In the genomic region with DNA sequence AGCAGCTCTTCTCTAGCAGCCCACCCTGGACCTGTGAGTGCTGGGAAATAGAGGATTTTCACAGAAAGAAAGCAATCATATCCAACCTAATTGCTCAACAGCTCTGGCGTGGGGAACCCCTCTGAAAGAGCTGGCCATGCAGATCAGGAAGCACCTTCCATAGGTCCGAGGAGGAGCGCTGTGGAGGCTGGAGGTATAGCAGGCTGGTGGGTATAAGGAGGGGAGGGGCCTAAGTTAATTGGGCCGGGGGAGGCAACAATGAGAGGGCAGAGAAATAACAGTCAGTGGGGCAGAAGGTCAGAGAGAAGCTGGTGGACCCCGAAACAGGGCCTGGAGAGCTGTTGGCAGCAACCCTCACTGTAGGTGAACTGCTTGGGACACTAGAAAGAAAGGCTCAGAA, we compare ENCODE assay signal across 2 cellular contexts.
TF ChIP-seq lines count a peak whose summit lies in the region.

No MANE protein-coding gene starts in this region.

TF ChIP-seq in GM23338, 12 proteins besides CTCF, POLR2A, EP300 and RAD21 (continued from another document):
- TF ChIP-seq, protein P1, sequence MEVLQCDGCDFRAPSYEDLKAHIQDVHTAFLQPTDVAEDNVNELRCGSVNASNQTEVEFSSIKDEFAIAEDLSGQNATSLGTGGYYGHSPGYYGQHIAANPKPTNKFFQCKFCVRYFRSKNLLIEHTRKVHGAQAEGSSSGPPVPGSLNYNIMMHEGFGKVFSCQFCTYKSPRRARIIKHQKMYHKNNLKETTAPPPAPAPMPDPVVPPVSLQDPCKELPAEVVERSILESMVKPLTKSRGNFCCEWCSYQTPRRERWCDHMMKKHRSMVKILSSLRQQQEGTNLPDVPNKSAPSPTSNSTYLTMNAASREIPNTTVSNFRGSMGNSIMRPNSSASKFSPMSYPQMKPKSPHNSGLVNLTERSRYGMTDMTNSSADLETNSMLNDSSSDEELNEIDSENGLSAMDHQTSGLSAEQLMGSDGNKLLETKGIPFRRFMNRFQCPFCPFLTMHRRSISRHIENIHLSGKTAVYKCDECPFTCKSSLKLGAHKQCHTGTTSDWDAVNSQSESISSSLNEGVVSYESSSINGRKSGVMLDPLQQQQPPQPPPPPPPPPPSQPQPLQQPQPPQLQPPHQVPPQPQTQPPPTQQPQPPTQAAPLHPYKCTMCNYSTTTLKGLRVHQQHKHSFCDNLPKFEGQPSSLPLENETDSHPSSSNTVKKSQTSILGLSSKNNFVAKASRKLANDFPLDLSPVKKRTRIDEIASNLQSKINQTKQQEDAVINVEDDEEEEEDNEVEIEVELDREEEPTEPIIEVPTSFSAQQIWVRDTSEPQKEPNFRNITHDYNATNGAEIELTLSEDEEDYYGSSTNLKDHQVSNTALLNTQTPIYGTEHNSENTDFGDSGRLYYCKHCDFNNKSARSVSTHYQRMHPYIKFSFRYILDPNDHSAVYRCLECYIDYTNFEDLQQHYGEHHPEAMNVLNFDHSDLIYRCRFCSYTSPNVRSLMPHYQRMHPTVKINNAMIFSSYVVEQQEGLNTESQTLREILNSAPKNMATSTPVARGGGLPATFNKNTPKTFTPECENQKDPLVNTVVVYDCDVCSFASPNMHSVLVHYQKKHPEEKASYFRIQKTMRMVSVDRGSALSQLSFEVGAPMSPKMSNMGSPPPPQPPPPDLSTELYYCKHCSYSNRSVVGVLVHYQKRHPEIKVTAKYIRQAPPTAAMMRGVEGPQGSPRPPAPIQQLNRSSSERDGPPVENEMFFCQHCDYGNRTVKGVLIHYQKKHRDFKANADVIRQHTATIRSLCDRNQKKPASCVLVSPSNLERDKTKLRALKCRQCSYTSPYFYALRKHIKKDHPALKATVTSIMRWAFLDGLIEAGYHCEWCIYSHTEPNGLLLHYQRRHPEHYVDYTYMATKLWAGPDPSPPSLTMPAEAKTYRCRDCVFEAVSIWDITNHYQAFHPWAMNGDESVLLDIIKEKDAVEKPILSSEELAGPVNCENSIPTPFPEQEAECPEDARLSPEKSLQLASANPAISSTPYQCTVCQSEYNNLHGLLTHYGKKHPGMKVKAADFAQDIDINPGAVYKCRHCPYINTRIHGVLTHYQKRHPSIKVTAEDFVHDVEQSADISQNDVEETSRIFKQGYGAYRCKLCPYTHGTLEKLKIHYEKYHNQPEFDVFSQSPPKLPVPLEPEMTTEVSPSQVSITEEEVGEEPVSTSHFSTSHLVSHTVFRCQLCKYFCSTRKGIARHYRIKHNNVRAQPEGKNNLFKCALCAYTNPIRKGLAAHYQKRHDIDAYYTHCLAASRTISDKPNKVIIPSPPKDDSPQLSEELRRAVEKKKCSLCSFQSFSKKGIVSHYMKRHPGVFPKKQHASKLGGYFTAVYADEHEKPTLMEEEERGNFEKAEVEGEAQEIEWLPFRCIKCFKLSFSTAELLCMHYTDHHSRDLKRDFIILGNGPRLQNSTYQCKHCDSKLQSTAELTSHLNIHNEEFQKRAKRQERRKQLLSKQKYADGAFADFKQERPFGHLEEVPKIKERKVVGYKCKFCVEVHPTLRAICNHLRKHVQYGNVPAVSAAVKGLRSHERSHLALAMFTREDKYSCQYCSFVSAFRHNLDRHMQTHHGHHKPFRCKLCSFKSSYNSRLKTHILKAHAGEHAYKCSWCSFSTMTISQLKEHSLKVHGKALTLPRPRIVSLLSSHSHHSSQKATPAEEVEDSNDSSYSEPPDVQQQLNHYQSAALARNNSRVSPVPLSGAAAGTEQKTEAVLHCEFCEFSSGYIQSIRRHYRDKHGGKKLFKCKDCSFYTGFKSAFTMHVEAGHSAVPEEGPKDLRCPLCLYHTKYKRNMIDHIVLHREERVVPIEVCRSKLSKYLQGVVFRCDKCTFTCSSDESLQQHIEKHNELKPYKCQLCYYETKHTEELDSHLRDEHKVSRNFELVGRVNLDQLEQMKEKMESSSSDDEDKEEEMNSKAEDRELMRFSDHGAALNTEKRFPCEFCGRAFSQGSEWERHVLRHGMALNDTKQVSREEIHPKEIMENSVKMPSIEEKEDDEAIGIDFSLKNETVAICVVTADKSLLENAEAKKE (CRISPR knock-in tag; IDR thresholded peaks at IDR 0.05) = no peak
- TF ChIP-seq STAT1 (IDR thresholded peaks at IDR 0.05; ENCODE audit: unreplicated experiment) = no peak
- TF ChIP-seq ZNF331 (CRISPR knock-in tag; IDR thresholded peaks at IDR 0.05; ENCODE audit: low read depth) = no peak
TF ChIP-seq in GM23338: peak in this region for 0.

TF ChIP-seq in HCT116, 20 proteins besides CTCF, POLR2A, EP300 and RAD21 (continued from another document):
- TF ChIP-seq, protein P2, sequence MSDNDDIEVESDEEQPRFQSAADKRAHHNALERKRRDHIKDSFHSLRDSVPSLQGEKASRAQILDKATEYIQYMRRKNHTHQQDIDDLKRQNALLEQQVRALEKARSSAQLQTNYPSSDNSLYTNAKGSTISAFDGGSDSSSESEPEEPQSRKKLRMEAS (IDR thresholded peaks at IDR 0.05) = no peak
- TF ChIP-seq ZNF274 (IDR thresholded peaks at IDR 0.05; ENCODE audit: low read depth, low read length) (no peak), CBX3 (IDR thresholded peaks at IDR 0.05; ENCODE audit: low read depth) (no peak), JUND (IDR thresholded peaks at IDR 0.05) (no peak), ZFX (IDR thresholded peaks at IDR 0.05) (no peak), SRF (IDR thresholded peaks at IDR 0.05; ENCODE audit: low read depth) (no peak), POLR2AphosphoS5 (IDR thresholded peaks at IDR 0.05; ENCODE audit: low read depth, low read length) (no peak), EZH2 (IDR thresholded peaks at IDR 0.05) (no peak)
- TF ChIP-seq, protein P3, sequence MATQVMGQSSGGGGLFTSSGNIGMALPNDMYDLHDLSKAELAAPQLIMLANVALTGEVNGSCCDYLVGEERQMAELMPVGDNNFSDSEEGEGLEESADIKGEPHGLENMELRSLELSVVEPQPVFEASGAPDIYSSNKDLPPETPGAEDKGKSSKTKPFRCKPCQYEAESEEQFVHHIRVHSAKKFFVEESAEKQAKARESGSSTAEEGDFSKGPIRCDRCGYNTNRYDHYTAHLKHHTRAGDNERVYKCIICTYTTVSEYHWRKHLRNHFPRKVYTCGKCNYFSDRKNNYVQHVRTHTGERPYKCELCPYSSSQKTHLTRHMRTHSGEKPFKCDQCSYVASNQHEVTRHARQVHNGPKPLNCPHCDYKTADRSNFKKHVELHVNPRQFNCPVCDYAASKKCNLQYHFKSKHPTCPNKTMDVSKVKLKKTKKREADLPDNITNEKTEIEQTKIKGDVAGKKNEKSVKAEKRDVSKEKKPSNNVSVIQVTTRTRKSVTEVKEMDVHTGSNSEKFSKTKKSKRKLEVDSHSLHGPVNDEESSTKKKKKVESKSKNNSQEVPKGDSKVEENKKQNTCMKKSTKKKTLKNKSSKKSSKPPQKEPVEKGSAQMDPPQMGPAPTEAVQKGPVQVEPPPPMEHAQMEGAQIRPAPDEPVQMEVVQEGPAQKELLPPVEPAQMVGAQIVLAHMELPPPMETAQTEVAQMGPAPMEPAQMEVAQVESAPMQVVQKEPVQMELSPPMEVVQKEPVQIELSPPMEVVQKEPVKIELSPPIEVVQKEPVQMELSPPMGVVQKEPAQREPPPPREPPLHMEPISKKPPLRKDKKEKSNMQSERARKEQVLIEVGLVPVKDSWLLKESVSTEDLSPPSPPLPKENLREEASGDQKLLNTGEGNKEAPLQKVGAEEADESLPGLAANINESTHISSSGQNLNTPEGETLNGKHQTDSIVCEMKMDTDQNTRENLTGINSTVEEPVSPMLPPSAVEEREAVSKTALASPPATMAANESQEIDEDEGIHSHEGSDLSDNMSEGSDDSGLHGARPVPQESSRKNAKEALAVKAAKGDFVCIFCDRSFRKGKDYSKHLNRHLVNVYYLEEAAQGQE (IDR thresholded peaks at IDR 0.05; ENCODE audit: low read depth) = no peak
- TF ChIP-seq, protein P4, sequence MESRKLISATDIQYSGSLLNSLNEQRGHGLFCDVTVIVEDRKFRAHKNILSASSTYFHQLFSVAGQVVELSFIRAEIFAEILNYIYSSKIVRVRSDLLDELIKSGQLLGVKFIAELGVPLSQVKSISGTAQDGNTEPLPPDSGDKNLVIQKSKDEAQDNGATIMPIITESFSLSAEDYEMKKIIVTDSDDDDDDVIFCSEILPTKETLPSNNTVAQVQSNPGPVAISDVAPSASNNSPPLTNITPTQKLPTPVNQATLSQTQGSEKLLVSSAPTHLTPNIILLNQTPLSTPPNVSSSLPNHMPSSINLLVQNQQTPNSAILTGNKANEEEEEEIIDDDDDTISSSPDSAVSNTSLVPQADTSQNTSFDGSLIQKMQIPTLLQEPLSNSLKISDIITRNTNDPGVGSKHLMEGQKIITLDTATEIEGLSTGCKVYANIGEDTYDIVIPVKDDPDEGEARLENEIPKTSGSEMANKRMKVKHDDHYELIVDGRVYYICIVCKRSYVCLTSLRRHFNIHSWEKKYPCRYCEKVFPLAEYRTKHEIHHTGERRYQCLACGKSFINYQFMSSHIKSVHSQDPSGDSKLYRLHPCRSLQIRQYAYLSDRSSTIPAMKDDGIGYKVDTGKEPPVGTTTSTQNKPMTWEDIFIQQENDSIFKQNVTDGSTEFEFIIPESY (IDR thresholded peaks at IDR 0.05; ENCODE audit: extremely low read depth, insufficient replicate concordance, low read length) = no peak
